ENCODE assay signal across 25 cellular contexts in the genomic region with DNA sequence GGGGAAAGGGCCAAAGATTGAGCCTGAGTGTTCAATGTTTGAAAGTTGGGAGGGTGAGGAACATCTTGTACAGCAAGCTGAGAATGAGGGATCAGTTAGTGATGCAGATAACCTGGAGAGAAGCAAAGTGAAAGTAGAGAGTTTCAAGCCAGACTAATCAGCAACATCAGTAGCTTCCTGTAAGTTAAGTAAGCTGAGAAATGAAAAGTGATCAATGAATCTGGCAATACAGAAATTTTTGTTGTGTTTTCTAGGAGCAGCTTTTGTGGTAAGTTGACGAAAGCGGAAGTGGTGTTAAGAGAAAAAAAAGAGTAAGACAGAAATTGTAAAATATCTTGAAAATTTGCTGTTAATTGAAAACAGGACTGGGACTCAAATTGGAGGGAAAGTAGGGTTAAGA.
A peak's percentile ranks its signal among the peaks of the same experiment; 100 is the strongest.
DNase-seq lines count a peak whose midpoint lies in the region; ATAC-seq and TF ChIP-seq lines count a peak whose summit lies in the region.
"Had no signal": no experiment of that assay in that cellular context is flagged by ENCODE, and none has a peak within 500 bp of the region (broad histone marks: within the 10 kb centered on the region; RNA-seq: fewer than 3 reads in every experiment).

No MANE protein-coding gene starts in this region.

- peak overlapping the region; percentile 87; the same call in 1 of the 2 replicates for H3K4me2 ChIP-seq in IMR-90 (ENCODE audit: low read depth, low read length)

- peak overlapping the region; percentile 53; the same call in 1 of the 2 replicates for H3K23ac ChIP-seq in IMR-90 (ENCODE audit: low read depth, low read length)

- peak overlapping the region; percentile 83 for H4K91ac ChIP-seq in IMR-90 (ENCODE audit: insufficient read depth, low read depth, low read length)

- peak overlapping the region; percentile 100 for H4K5ac ChIP-seq in IMR-90 (ENCODE audit: low read depth, low read length)

- no peaks in the 10 kb centered on the region for H4K20me1 ChIP-seq in IMR-90 (ENCODE audit: insufficient read depth, low read length)

- peak overlapping the region; percentile 83; the same call in 1 of the 2 replicates for H2AK5ac ChIP-seq in IMR-90 (ENCODE audit: low read depth, low read length)

- H2BK15ac ChIP-seq in IMR-90 (ENCODE audit: low read depth, low read length), result peak overlapping the region; percentile 69; the same call in 2 of the 3 replicates

- H2AK9ac ChIP-seq in IMR-90 (replicated peaks; ENCODE audit: low read depth, low read length, poor library complexity), result no peak overlapping the region

- dilution Hi-C loops in IMR-90 (cut with HindIII; ENCODE audit: low sequenced_read_pairs, unreplicated experiment), result no loop called here

- peak overlapping the region; percentile 99 for H3K18ac ChIP-seq in IMR-90 (ENCODE audit: low read depth, low read length)

- H3K56ac ChIP-seq in IMR-90 (ENCODE audit: extremely low read depth, insufficient read depth, low read length), result no peak overlapping the region

- H3K9me1 ChIP-seq in IMR-90 (ENCODE audit: insufficient read depth, low read length), result no peaks in the 10 kb centered on the region; the same call in 1 of the 2 replicates

- DNase-seq in IMR-90 (no peak), osteocyte (ENCODE audit: extremely low spot score, unreplicated experiment) (no peak), EL (no peak)
- DNase-seq: activated B cell treated with CpG ODN at 0.5 μM for 24 hours; activated naive CD4-positive, alpha-beta T cell treated with anti-CD3 and anti-CD28 coated beads, Interleukin-2, amount 10 ng/mL, durations not matched to agents 7 days and 5 days; activated T-cell treated with anti-CD3 and anti-CD28 coated beads, Interleukin-2, amount 50 U/mL, for 4 hours; AML-193; anterior cingulate cortex; central memory CD4-positive, alpha-beta T cell; DMS79 treated with DMSO at 0.1 percent for 48 hours; foreskin melanocyte; GOT3; naive B cell; NCI-H1092; NCI-H2029 treated with DMSO at 0.1 percent for 48 hours; NCI-H510A; stimulated activated naive B cell treated with anti-CD40 and anti-IgM and Interleukin-4, amounts not matched to agents 10 μg/mL and 1 μg/mL and 100 μg/mL, for 72 hours; thyroid gland had no signal

- H3K79me1 ChIP-seq in IMR-90 (ENCODE audit: low read depth in 1 of 2, low read length in 2 of 2), result no peaks in the 10 kb centered on the region

- 100% methylated on average over 2 of the region's 2 CpGs for WGBS in IMR-90 (ENCODE audit: extremely low coverage in 2 of 2, insufficient read length in 1 of 2), 2 experiments

- no peak for TF ChIP-seq RAD21 in IMR-90 (IDR thresholded peaks at IDR 0.05; ENCODE audit: low read length)

- H3K27me3 Mint-ChIP-seq in osteocyte (ENCODE audit: unreplicated experiment), result no peaks in the 10 kb centered on the region
- H3K27me3 Mint-ChIP-seq: activated B cell treated with CpG ODN at 0.5 μM for 24 hours; activated naive CD4-positive, alpha-beta T cell treated with anti-CD3 and anti-CD28 coated beads, Interleukin-2, amount 10 ng/mL, durations not matched to agents 7 days and 5 days; memory B cell; naive B cell; stimulated activated naive B cell treated with anti-CD40 and anti-IgM and Interleukin-4, amounts not matched to agents 10 μg/mL and 1 μg/mL and 100 μg/mL, for 72 hours had no signal

- no peaks in the 10 kb centered on the region for H3K9me3 ChIP-seq in IMR-90 (ENCODE audit: control insufficient read depth, insufficient read depth, low read length)
- H3K9me3 ChIP-seq: SJSA1, thyroid gland had no signal

- no TSS peak for BruUV-seq in IMR-90 (replicated peaks; lab: Mats Ljungman, UMichigan)

- H2BK120ac ChIP-seq in IMR-90 (ENCODE audit: low read depth, low read length), result peak overlapping the region; percentile 81

- CTCF ChIA-PET in IMR-90 (lab: Yijun Ruan, JAX), result interaction anchor here (0.8 kb wide), 1 partner anchor 13 kb away, joined by 4 read pairs; no protein-coding TSS in a partner anchor

- H2BK20ac ChIP-seq in IMR-90 (ENCODE audit: low read depth, low read length), result peak overlapping the region; percentile 93

- H3K36me3 ChIP-seq in IMR-90 (ENCODE audit: control insufficient read depth, insufficient read depth, low read length), result no peaks in the 10 kb centered on the region
- H3K36me3 ChIP-seq: SJSA1, thyroid gland had no signal

- peak overlapping the region; percentile 36 for H3K27ac Mint-ChIP-seq in osteocyte (ENCODE audit: unreplicated experiment)
- H3K27ac Mint-ChIP-seq: activated B cell treated with CpG ODN at 0.5 μM for 24 hours; activated naive CD4-positive, alpha-beta T cell treated with anti-CD3 and anti-CD28 coated beads, Interleukin-2, amount 10 ng/mL, durations not matched to agents 7 days and 5 days; memory B cell; naive B cell; stimulated activated naive B cell treated with anti-CD40 and anti-IgM and Interleukin-4, amounts not matched to agents 10 μg/mL and 1 μg/mL and 100 μg/mL, for 72 hours had no signal

- peak overlapping the region; percentile 68 for H2BK5ac ChIP-seq in IMR-90 (ENCODE audit: low read depth, low read length, poor library complexity, severe bottlenecking)

- no peak overlapping the region for H3K4me3 ChIP-seq in IMR-90 (ENCODE audit: insufficient read depth, low read depth, low read length)
- H3K4me3 ChIP-seq: SJSA1, thyroid gland had no signal

- H4K8ac ChIP-seq in IMR-90 (ENCODE audit: low read depth in 2 of 2, low read length in 2 of 2), result peak overlapping the region; percentile 27 to 92; a peak in 3 of 4 replicates

- peaks cover 63% of the 10 kb centered on the region for H3K4me1 Mint-ChIP-seq in osteocyte (ENCODE audit: unreplicated experiment)
- H3K4me1 Mint-ChIP-seq: activated B cell treated with CpG ODN at 0.5 μM for 24 hours; memory B cell; naive B cell; stimulated activated naive B cell treated with anti-CD40 and anti-IgM and Interleukin-4, amounts not matched to agents 10 μg/mL and 1 μg/mL and 100 μg/mL, for 72 hours had no signal

- TF ChIP-seq POLR2A in IMR-90 (IDR thresholded peaks at IDR 0.05; ENCODE audit: low read depth, low read length), result no peak

- TF ChIP-seq CTCF in IMR-90 (conservative IDR thresholded peaks at IDR 0.05; ENCODE audit: low read depth, low read length) (no peak), osteocyte (IDR thresholded peaks at IDR 0.05) (no peak)

- no peak overlapping the region for H3K27ac ChIP-seq in IMR-90 (ENCODE audit: insufficient read depth, low read length)
- H3K27ac ChIP-seq: parathyroid adenoma, SJSA1, thyroid gland had no signal

- peaks cover 12% of the 10 kb centered on the region for H3K4me1 ChIP-seq in IMR-90 (ENCODE audit: control insufficient read depth, insufficient read depth, low read length)
- H3K4me1 ChIP-seq: parathyroid adenoma had no signal

- peaks cover 12% of the 10 kb centered on the region for H3K9me3 Mint-ChIP-seq in osteocyte (ENCODE audit: unreplicated experiment)
- H3K9me3 Mint-ChIP-seq: activated naive CD4-positive, alpha-beta T cell treated with anti-CD3 and anti-CD28 coated beads, Interleukin-2, amount 10 ng/mL, durations not matched to agents 7 days and 5 days had no signal

- no peak overlapping the region for H3K4me3 Mint-ChIP-seq in osteocyte (ENCODE audit: unreplicated experiment)
- H3K4me3 Mint-ChIP-seq: activated B cell treated with CpG ODN at 0.5 μM for 24 hours; activated naive CD4-positive, alpha-beta T cell treated with anti-CD3 and anti-CD28 coated beads, Interleukin-2, amount 10 ng/mL, durations not matched to agents 7 days and 5 days; activated T-cell treated with anti-CD3 and anti-CD28 coated beads, Interleukin-2, amount 50 U/mL, for 4 hours; memory B cell; naive B cell; stimulated activated naive B cell treated with anti-CD40 and anti-IgM and Interleukin-4, amounts not matched to agents 10 μg/mL and 1 μg/mL and 100 μg/mL, for 72 hours had no signal

- intact Hi-C loops in IMR-90 (cut with micrococcal nuclease), result no loop called here

- peak overlapping the region; percentile 84 for H3K4ac ChIP-seq in IMR-90 (ENCODE audit: low read depth, low read length)

- H3K36me3 Mint-ChIP-seq in osteocyte (ENCODE audit: unreplicated experiment), result peaks cover 23% of the 10 kb centered on the region
- H3K36me3 Mint-ChIP-seq: activated naive CD4-positive, alpha-beta T cell treated with anti-CD3 and anti-CD28 coated beads, Interleukin-2, amount 10 ng/mL, durations not matched to agents 7 days and 5 days; memory B cell; naive B cell; stimulated activated naive B cell treated with anti-CD40 and anti-IgM and Interleukin-4, amounts not matched to agents 10 μg/mL and 1 μg/mL and 100 μg/mL, for 72 hours had no signal

- peak; percentile 60 for ATAC-seq in GM18867 (IDR thresholded peaks at IDR 0.05; ENCODE audit: unreplicated experiment)
- peak; percentile 55 for ATAC-seq in GM21717 (IDR thresholded peaks at IDR 0.05; ENCODE audit: unreplicated experiment)
- no peak for ATAC-seq in IMR-90 (ENCODE audit: low read depth)
- ATAC-seq in GM18502 (IDR thresholded peaks at IDR 0.05; ENCODE audit: poor library complexity, unreplicated experiment), result no peak
- ATAC-seq in HG03095 (IDR thresholded peaks at IDR 0.05; ENCODE audit: unreplicated experiment), result no peak
- ATAC-seq: activated T-cell treated with anti-CD3 and anti-CD28 coated beads, Interleukin-2, amount 50 U/mL, for 4 hours; stimulated activated naive B cell treated with anti-CD40 and anti-IgM and Interleukin-4, amounts not matched to agents 10 μg/mL and 1 μg/mL and 100 μg/mL, for 72 hours had no signal

- peak overlapping the region; percentile 74 for H2AFZ ChIP-seq in IMR-90 (replicated peaks; ENCODE audit: low read length, poor library complexity)
- H2AFZ ChIP-seq: parathyroid adenoma had no signal

- H3K27me3 ChIP-seq in IMR-90 (ENCODE audit: control insufficient read depth, insufficient read depth, low read length), result no peaks in the 10 kb centered on the region
- H3K27me3 ChIP-seq: SJSA1, thyroid gland had no signal

- H3K9ac ChIP-seq in IMR-90 (ENCODE audit: low read depth, low read length), result no peak overlapping the region
- H3K9ac ChIP-seq: parathyroid adenoma had no signal

- in situ Hi-C loops in IMR-90 (cut with MboI; ENCODE audit: low sequenced_read_pairs), result no loop called here

- peak overlapping the region; percentile 64 for H3K14ac ChIP-seq in IMR-90 (replicated peaks; ENCODE audit: low read depth, low read length)

- POLR2A ChIA-PET in IMR-90 (lab: Charles Lee; ENCODE audit: unreplicated experiment), result no interaction called here

TF ChIP-seq in IMR-90, 13 proteins besides CTCF, POLR2A, EP300 and RAD21:
- TF ChIP-seq BHLHE40 (IDR thresholded peaks at IDR 0.05; ENCODE audit: low read depth, low read length), result no peak
- TF ChIP-seq MXI1 (IDR thresholded peaks at IDR 0.05; ENCODE audit: borderline replicate concordance, low read depth, low read length), result no peak
- no peak for TF ChIP-seq SMC3 (IDR thresholded peaks at IDR 0.05; ENCODE audit: low read depth, low read length)
- no peak for TF ChIP-seq CEBPB (IDR thresholded peaks at IDR 0.05; ENCODE audit: low read depth, low read length)
- no peak for TF ChIP-seq USF2 (IDR thresholded peaks at IDR 0.05; ENCODE audit: low read depth, low read length)
TF ChIP-seq in IMR-90: peak in this region for 0.

Comparison
In these comparisons a context has a peak if more than half of its experiments do, and no peak if none do; other contexts are left out.
1. ATAC-seq: peak in GM18867 (single experiment) and GM21717 (single experiment); none in IMR-90 (single experiment), GM18502 (single experiment) and HG03095 (single experiment).